Comparison of ENCODE assay signal across 11 cellular contexts in the genomic region with DNA sequence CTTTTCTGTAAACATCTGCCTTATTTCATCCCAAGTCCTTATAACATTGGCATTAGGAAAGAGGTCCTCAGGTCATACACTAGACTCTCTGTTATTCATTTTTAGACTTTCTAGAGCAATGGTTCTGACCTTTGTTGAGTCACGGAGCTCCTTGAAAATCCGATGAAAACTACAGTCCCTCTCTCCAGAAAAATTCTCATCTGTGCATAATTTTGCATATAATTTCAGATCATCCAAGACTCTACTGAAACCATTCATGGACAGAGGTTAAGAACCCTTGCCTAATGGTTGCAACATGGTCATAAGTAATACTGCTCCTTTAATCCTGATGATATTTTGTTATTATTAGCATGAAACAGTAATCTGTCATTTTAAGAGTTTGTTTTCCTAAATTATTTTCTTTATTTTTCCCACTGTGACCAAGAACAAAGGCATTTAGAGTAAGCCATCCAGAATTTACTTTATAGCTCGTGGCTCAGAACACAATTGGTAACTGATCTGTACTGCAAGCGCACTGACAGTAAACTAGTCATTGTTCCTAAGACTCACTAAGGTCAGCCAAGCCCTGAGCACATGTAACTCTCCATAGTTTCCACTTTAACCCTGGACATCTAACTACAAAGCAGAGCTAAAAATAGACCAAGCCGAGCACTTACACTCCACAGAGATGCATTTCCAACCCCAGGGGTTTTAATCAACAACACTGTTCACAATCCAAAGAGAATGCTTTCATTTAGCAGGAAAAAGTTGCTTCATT. TPM values are rescaled to one million over a fixed set of nuclear protein-coding genes. Genes with fewer than 3 reads are reported as not detected.
DNase-seq lines count a peak whose midpoint lies in the region; ATAC-seq and TF ChIP-seq lines count a peak whose summit lies in the region.
"Had no signal": no experiment of that assay in that cellular context is flagged by ENCODE, and none has a peak within 500 bp of the region (broad histone marks: within the 10 kb centered on the region; RNA-seq: fewer than 3 reads in every experiment).

No MANE protein-coding gene starts in this region.

- H3K4me2 ChIP-seq in fibroblast of lung (ENCODE audit: extremely low read depth, insufficient read depth, low read length), result peak overlapping the region; percentile 38

- peaks cover 12% of the 10 kb centered on the region for H3K4me1 Mint-ChIP-seq in activated CD4-positive, alpha-beta T cell treated with anti-CD3 and anti-CD28 coated beads, Interleukin-2, amount 10 ng/mL, durations not matched to agents 24 days and 14 days

- no peak overlapping the region for H3K9ac ChIP-seq in fibroblast of lung (ENCODE audit: insufficient read depth, low read length)

- ATAC-seq in GM21576 (IDR thresholded peaks at IDR 0.05; ENCODE audit: unreplicated experiment), result no peak
- no peak for ATAC-seq in GM21825 (IDR thresholded peaks at IDR 0.05; ENCODE audit: unreplicated experiment)

- DNase-seq in activated CD4-positive, alpha-beta T cell treated with anti-CD3 and anti-CD28 coated beads, Interleukin-2, amount 10 ng/mL, durations not matched to agents 24 days and 14 days, result peak; percentile 20
- no peak for DNase-seq in activated CD4-positive, alpha-beta T cell treated with anti-CD3 and anti-CD28 coated beads for 4 hours
- DNase-seq in fibroblast of lung (ENCODE audit: low read depth in 2 of 2) (peak; percentile 15 to 51), transverse colon (no peak), DMS79 (lab: John Stamatoyannopoulos, UW) (no peak)
- DNase-seq: activated CD8-positive, alpha-beta memory T cell treated with anti-CD3 and anti-CD28 coated beads, Interleukin-2, amount 50 U/mL, for 4 hours; NCI-H524 treated with DMSO at 0.1 percent for 48 hours; T-helper 2 cell had no signal

- in situ Hi-C loops in transverse colon (cut with MboI; ENCODE audit: low pct_ligation_motif_present in 1 of 4, low pct_unique_long_range_greater_than_20kb in 1 of 4, low sequenced_read_pairs in 3 of 4), result no loop called here

- H3K27ac ChIP-seq in fibroblast of lung (ENCODE audit: insufficient read depth, low read length) (no peak overlapping the region), mesodermal cell (ENCODE audit: low read depth, low read length, severe bottlenecking) (peak overlapping the region; percentile 60), transverse colon (peak overlapping the region in 3 of 4 donors; percentile 3 to 29 (median 14))

- H3K36me3 ChIP-seq in fibroblast of lung (ENCODE audit: control insufficient read depth, insufficient read depth, low read length) (no peaks in the 10 kb centered on the region), mesodermal cell (ENCODE audit: control insufficient read depth, insufficient read depth, low read length) (no peaks in the 10 kb centered on the region), transverse colon (no peaks in the 10 kb centered on the region)

- H3K4me1 ChIP-seq in fibroblast of lung (ENCODE audit: control insufficient read depth, extremely low read depth, insufficient read depth, low read length), result peaks cover 3% of the 10 kb centered on the region
- H3K4me1 ChIP-seq in mesodermal cell (ENCODE audit: control insufficient read depth, insufficient read depth, low read length, poor library complexity, severe bottlenecking), result peaks cover 8% of the 10 kb centered on the region
- peaks cover 5 to 33% (median 12%) of the 10 kb centered on the region in 4 donors for H3K4me1 ChIP-seq in transverse colon

- H3K27ac Mint-ChIP-seq in activated CD4-positive, alpha-beta T cell treated with anti-CD3 and anti-CD28 coated beads, Interleukin-2, amount 10 ng/mL, durations not matched to agents 24 days and 14 days, result no peak overlapping the region

- no peak for TF ChIP-seq EP300 in transverse colon (IDR thresholded peaks at IDR 0.05; ENCODE audit: low read depth)

- no peaks in the 10 kb centered on the region for H3K36me3 Mint-ChIP-seq in activated CD4-positive, alpha-beta T cell treated with anti-CD3 and anti-CD28 coated beads, Interleukin-2, amount 10 ng/mL, durations not matched to agents 24 days and 14 days (ENCODE audit: low read depth)

- TF ChIP-seq CTCF in fibroblast of lung (conservative IDR thresholded peaks at IDR 0.05 in 1 of 2, IDR thresholded peaks at IDR 0.05 in 1 of 2; ENCODE audit: low read depth in 1 of 2, low read length in 2 of 2) (no peak), transverse colon (IDR thresholded peaks at IDR 0.05) (no peak)

- intact Hi-C loops in activated CD4-positive, alpha-beta T cell treated with anti-CD3 and anti-CD28 coated beads, Interleukin-2, amount 10 ng/mL, durations not matched to agents 24 days and 14 days (cut with micrococcal nuclease), result no loop called here
- intact Hi-C loops in transverse colon (cut with DNase I; ENCODE audit: low total_unique reads), result no loop called here

- H3K27me3 ChIP-seq in fibroblast of lung (ENCODE audit: control insufficient read depth, insufficient read depth, low read length) (no peaks in the 10 kb centered on the region), transverse colon (no peaks in the 10 kb centered on the region)

- H3K4me3 Mint-ChIP-seq in activated CD4-positive, alpha-beta T cell treated with anti-CD3 and anti-CD28 coated beads, Interleukin-2, amount 10 ng/mL, durations not matched to agents 24 days and 14 days, result no peak overlapping the region

- no peaks in the 10 kb centered on the region for H3K79me2 ChIP-seq in fibroblast of lung (ENCODE audit: control insufficient read depth, insufficient read depth, low read length)

- no peak overlapping the region for H2AFZ ChIP-seq in fibroblast of lung (ENCODE audit: low read length)

- WGBS in mesodermal cell (ENCODE audit: insufficient coverage in 2 of 2), 2 experiments, result 83 to 86% methylated on average over 5 of the region's 5 CpGs
- 48 to 63% methylated on average over 4 to 5 of the region's 5 CpGs for WGBS in transverse colon (ENCODE audit: low coverage in 1 of 2), 2 donors

- no peaks in the 10 kb centered on the region for H3K9me3 Mint-ChIP-seq in activated CD4-positive, alpha-beta T cell treated with anti-CD3 and anti-CD28 coated beads, Interleukin-2, amount 10 ng/mL, durations not matched to agents 24 days and 14 days

- no peaks in the 10 kb centered on the region for H4K20me1 ChIP-seq in fibroblast of lung (ENCODE audit: control insufficient read depth, extremely low read depth, insufficient read depth, low read length)

- no peak overlapping the region for H3K4me3 ChIP-seq in fibroblast of lung (replicated peaks in 1 of 4; ENCODE audit: control extremely low read depth in 1 of 4, insufficient read depth in 1 of 4, low read depth in 3 of 4, low read length in 4 of 4)
- no peak overlapping the region for H3K4me3 ChIP-seq in mesodermal cell (ENCODE audit: extremely low read depth, insufficient read depth, low read length, poor library complexity, severe bottlenecking)
- no peak overlapping the region for H3K4me3 ChIP-seq in transverse colon

- H3K9me3 ChIP-seq in fibroblast of lung (ENCODE audit: control insufficient read depth, insufficient read depth, low read depth, low read length) (no peaks in the 10 kb centered on the region), mesodermal cell (ENCODE audit: control insufficient read depth, low read length) (no peaks in the 10 kb centered on the region), transverse colon (no peaks in the 10 kb centered on the region)

- no peak for TF ChIP-seq POLR2A in transverse colon (IDR thresholded peaks at IDR 0.05)

- H3K27me3 Mint-ChIP-seq in activated CD4-positive, alpha-beta T cell treated with anti-CD3 and anti-CD28 coated beads, Interleukin-2, amount 10 ng/mL, durations not matched to agents 24 days and 14 days, result no peaks in the 10 kb centered on the region

RNA-seq across cellular contexts. Expression of a gene that starts 8.4 kb away (rescaled TPM):
- 0.75 and 1.3 TPM in 2 replicates for total RNA-seq in activated CD4-positive, alpha-beta T cell treated with anti-CD3 and anti-CD28 coated beads, Interleukin-2, amount 10 ng/mL, durations not matched to agents 24 days and 14 days
- 0.26 and 0.83 TPM in 2 replicates for total RNA-seq in fibroblast of lung
- polyA plus RNA-seq in fibroblast of lung, result 0.05 and 0.07 TPM in 2 replicates
- polyA plus RNA-seq in fibroblast of lung (2012), result 0.06 and 0.07 TPM in 2 replicates
- polyA minus RNA-seq in fibroblast of lung (ENCODE audit: low replicate concordance), result 0.22 TPM in 1 of 2 replicates, not detected in the other
- 0.81 TPM for polyA plus RNA-seq in mesodermal cell (2013, experiment 1 of 2)
- 0.35 TPM for polyA plus RNA-seq in mesodermal cell (2013, experiment 2 of 2)
- 10 to 100 TPM in 1 of 4 donors, 1 to 10 TPM in 3; 6.0 to 30.4 (median 7.7) TPM for total RNA-seq in transverse colon

RNA-seq across cellular contexts. Expression of a gene that starts 36.2 kb away (rescaled TPM):
- 337 and 340 TPM in 2 replicates for total RNA-seq in activated CD4-positive, alpha-beta T cell treated with anti-CD3 and anti-CD28 coated beads, Interleukin-2, amount 10 ng/mL, durations not matched to agents 24 days and 14 days
- 499 and 826 TPM in 2 replicates for total RNA-seq in fibroblast of lung
- polyA plus RNA-seq in fibroblast of lung, result 985 and 1,436 TPM in 2 replicates
- polyA plus RNA-seq in fibroblast of lung (2012), result 632 and 849 TPM in 2 replicates
- polyA minus RNA-seq in fibroblast of lung (ENCODE audit: low replicate concordance), result 155 and 256 TPM in 2 replicates
- polyA plus RNA-seq in mesodermal cell (2013, experiment 1 of 2), result 586 TPM
- polyA plus RNA-seq in mesodermal cell (2013, experiment 2 of 2), result 589 TPM
- total RNA-seq in transverse colon, result 100 to 1,000 TPM; 257 to 511 (median 338) TPM

RNA-seq across cellular contexts. Expression of a gene that starts 50.5 kb away (rescaled TPM):
- 239 and 245 TPM in 2 replicates for total RNA-seq in activated CD4-positive, alpha-beta T cell treated with anti-CD3 and anti-CD28 coated beads, Interleukin-2, amount 10 ng/mL, durations not matched to agents 24 days and 14 days
- total RNA-seq in fibroblast of lung (259 and 473 TPM in 2 replicates), transverse colon (100 to 1,000 TPM in 3 of 4 donors, 10 to 100 TPM in 1; 78.2 to 558 (median 337) TPM)
- 874 and 1,122 TPM in 2 replicates for polyA plus RNA-seq in fibroblast of lung
- 666 and 755 TPM in 2 replicates for polyA plus RNA-seq in fibroblast of lung (2012)
- 118 and 227 TPM in 2 replicates for polyA minus RNA-seq in fibroblast of lung (ENCODE audit: low replicate concordance)
- polyA plus RNA-seq in mesodermal cell (2013, experiment 1 of 2), result 436 TPM
- polyA plus RNA-seq in mesodermal cell (2013, experiment 2 of 2), result 410 TPM

Comparison
In these comparisons a context has a peak if more than half of its experiments do, and no peak if none do; other contexts are left out.
1. DNase-seq: peak in activated CD4-positive, alpha-beta T cell treated with anti-CD3 and anti-CD28 coated beads, Interleukin-2, amount 10 ng/mL, durations not matched to agents 24 days and 14 days (single experiment) and fibroblast of lung (2 of 2); none in activated CD4-positive, alpha-beta T cell treated with anti-CD3 and anti-CD28 coated beads for 4 hours (0 of 2), transverse colon (single experiment) and DMS79 (single experiment).